In genomic region chr9:16039103-16039987, GRCh38 we compare ENCODE assay signal across 11 cellular contexts.
DNase-seq lines count a peak whose midpoint lies in the region; ATAC-seq and TF ChIP-seq lines count a peak whose summit lies in the region.
"Had no signal": no experiment of that assay in that cellular context is flagged by ENCODE, and none has a peak within 500 bp of the region (broad histone marks: within the 10 kb centered on the region; RNA-seq: fewer than 3 reads in every experiment).

No MANE protein-coding gene starts in this region.

- TF ChIP-seq CTCF in gastroesophageal sphincter (IDR thresholded peaks at IDR 0.05) (peak in 1 of 4 experiments; percentile 41), tibial nerve (IDR thresholded peaks at IDR 0.05) (peak in 4 of 5 experiments; percentile 17 to 31 (median 26))

- peaks cover 0 to 24% (median 0%) of the 10 kb centered on the region in 3 donors for H3K4me1 ChIP-seq in gastroesophageal sphincter
- H3K4me1 ChIP-seq in tibial nerve, result peaks cover 0 to 20% (median 0%) of the 10 kb centered on the region in 4 donors

- H3K4me3 Mint-ChIP-seq in activated T-cell treated with anti-CD3 and anti-CD28 coated beads, Interleukin-2, amount 50 U/mL, for 72 hours, result no peak overlapping the region
- H3K4me3 Mint-ChIP-seq: B cell had no signal

- TF ChIP-seq POLR2A in gastroesophageal sphincter (IDR thresholded peaks at IDR 0.05) (no peak), tibial nerve (IDR thresholded peaks at IDR 0.05) (no peak)

- no peaks in the 10 kb centered on the region for H3K4me1 Mint-ChIP-seq in activated T-cell treated with anti-CD3 and anti-CD28 coated beads, Interleukin-2, amount 50 U/mL, for 72 hours (ENCODE audit: low read depth)
- H3K4me1 Mint-ChIP-seq: B cell had no signal

- no peak overlapping the region for H3K27ac Mint-ChIP-seq in activated T-cell treated with anti-CD3 and anti-CD28 coated beads, Interleukin-2, amount 50 U/mL, for 72 hours
- H3K27ac Mint-ChIP-seq: B cell had no signal

- TF ChIP-seq EP300 in gastroesophageal sphincter (IDR thresholded peaks at IDR 0.05) (no peak), tibial nerve (IDR thresholded peaks at IDR 0.05) (no peak)

- peaks cover 13% of the 10 kb centered on the region for H3K27me3 Mint-ChIP-seq in activated T-cell treated with anti-CD3 and anti-CD28 coated beads, Interleukin-2, amount 50 U/mL, for 72 hours (ENCODE audit: low read depth)
- H3K27me3 Mint-ChIP-seq: B cell had no signal

- no peaks in the 10 kb centered on the region for H3K36me3 Mint-ChIP-seq in activated T-cell treated with anti-CD3 and anti-CD28 coated beads, Interleukin-2, amount 50 U/mL, for 72 hours (ENCODE audit: insufficient read depth in 2 of 2)

- H3K27me3 ChIP-seq in gastroesophageal sphincter (no peaks in the 10 kb centered on the region), tibial nerve (no peaks in the 10 kb centered on the region)

- H3K36me3 ChIP-seq in gastroesophageal sphincter, result no peaks in the 10 kb centered on the region
- no peaks in the 10 kb centered on the region for H3K36me3 ChIP-seq in tibial nerve

- DNase-seq in activated CD4-positive, alpha-beta T cell treated with anti-CD3 and anti-CD28 coated beads for 48 hours, result peak; percentile 25
- no peak for DNase-seq in activated CD4-positive, alpha-beta T cell treated with anti-CD3 and anti-CD28 coated beads, Interleukin-2, amount 50 U/mL, for 48 hours
- DNase-seq in NCI-H748 treated with DMSO at 0.1 percent for 48 hours (lab: John Stamatoyannopoulos, UW) (peak; percentile 43), tibial nerve (ENCODE audit: low spot score in 2 of 2) (no peak), HPDE6-E6E7 (ENCODE audit: extremely low spot score) (no peak)
- no peak for DNase-seq in activated T-cell treated with anti-CD3 and anti-CD28 coated beads, Interleukin-2, amount 50 U/mL, for 72 hours
- DNase-seq: cortex of kidney, T1000 had no signal

- H3K27ac ChIP-seq in gastroesophageal sphincter (no peak overlapping the region), tibial nerve (peak overlapping the region in 1 of 4 donors; percentile 4)

- WGBS in gastroesophageal sphincter (ENCODE audit: low coverage in 1 of 2), 2 donors, result 19 to 54% methylated on average over 8 to 10 of the region's 12 CpGs
- WGBS in tibial nerve, 2 donors, result 44 to 45% methylated on average over 12 of the region's 12 CpGs

- H3K9me3 Mint-ChIP-seq in activated T-cell treated with anti-CD3 and anti-CD28 coated beads, Interleukin-2, amount 50 U/mL, for 72 hours, result peaks cover 0 to 4% of the 10 kb centered on the region in 2 donors

- H3K4me3 ChIP-seq in gastroesophageal sphincter, result no peak overlapping the region
- no peak overlapping the region for H3K4me3 ChIP-seq in tibial nerve

- H3K9me3 ChIP-seq in gastroesophageal sphincter (no peaks in the 10 kb centered on the region), tibial nerve (no peaks in the 10 kb centered on the region)

- ATAC-seq in gastroesophageal sphincter (peak; percentile 43), GM18511 (IDR thresholded peaks at IDR 0.05; ENCODE audit: unreplicated experiment) (no peak)
- no peak for ATAC-seq in activated T-cell treated with anti-CD3 and anti-CD28 coated beads, Interleukin-2, amount 50 U/mL, for 72 hours (replicated peaks in 1 of 2)

Comparison
In these comparisons a context has a peak if more than half of its experiments do, and no peak if none do; other contexts are left out.
1. DNase-seq: peak in activated CD4-positive, alpha-beta T cell treated with anti-CD3 and anti-CD28 coated beads for 48 hours (single experiment) and NCI-H748 treated with DMSO at 0.1 percent for 48 hours (single experiment); none in activated CD4-positive, alpha-beta T cell treated with anti-CD3 and anti-CD28 coated beads, Interleukin-2, amount 50 U/mL, for 48 hours (0 of 2), tibial nerve (0 of 2), activated T-cell treated with anti-CD3 and anti-CD28 coated beads, Interleukin-2, amount 50 U/mL, for 72 hours (0 of 2) and HPDE6-E6E7 (single experiment).